8 cellular contexts compared by ENCODE assay signal in genomic region chr18:48834421-48835011, GRCh38.
DNase-seq lines count a peak whose midpoint lies in the region; ATAC-seq and TF ChIP-seq lines count a peak whose summit lies in the region.

No MANE protein-coding gene starts in this region.

- TF ChIP-seq CTCF in Panc1 (IDR thresholded peaks at IDR 0.05) (no peak), fibroblast of the aortic adventitia (IDR thresholded peaks at IDR 0.05; ENCODE audit: insufficient read depth, low read length) (no peak)

- H3K27ac ChIP-seq in Panc1 (ENCODE audit: low read length) = peak overlapping the region; percentile 94

- in situ Hi-C loops in Panc1 (cut with HindIII; ENCODE audit: low pct_unique_long_range_greater_than_20kb, low sequenced_read_pairs) = no loop called here

- H3K4me3 ChIP-seq in Panc1 (ENCODE audit: low read depth in 2 of 2, low read length in 2 of 2) (peak overlapping the region; percentile 18 to 35), fibroblast of the aortic adventitia (ENCODE audit: low read depth, low read length) (no peak overlapping the region)

- no peaks in the 10 kb centered on the region for H3K36me3 ChIP-seq in Panc1 (ENCODE audit: control insufficient read depth, insufficient read depth, low read length)

- H3K27me3 ChIP-seq in Panc1 (ENCODE audit: control insufficient read depth, insufficient read depth, low read length) = no peaks in the 10 kb centered on the region

- CTCF ChIA-PET in Panc1 (lab: Charles Lee) = no interaction called here

- ATAC-seq in GM18511 (IDR thresholded peaks at IDR 0.05; ENCODE audit: unreplicated experiment) (peak; percentile 73), HG02970 (IDR thresholded peaks at IDR 0.05; ENCODE audit: low FRiP score, unreplicated experiment) (peak; percentile 45), Panc1 (peak; percentile 86)

- H3K9me3 ChIP-seq in Panc1 (ENCODE audit: control insufficient read depth, insufficient read depth, low read depth, low read length) = no peaks in the 10 kb centered on the region

- DNase-seq in Panc1 (ENCODE audit: low read depth, low spot score) = peak; percentile 85
- DNase-seq in activated T-helper 1 cell treated with Interleukin-2 at 50 U/mL for 16 hours (ENCODE audit: low read depth) = peak; percentile 66
- peak; percentile 86 for DNase-seq in fibroblast of the aortic adventitia (ENCODE audit: low read depth)
- DNase-seq in pulmonary artery endothelial cell (ENCODE audit: low read depth, low spot score) = peak; percentile 81
- DNase-seq in COLO668 (lab: John Stamatoyannopoulos, UW; ENCODE audit: unreplicated experiment) = no peak
- no peak for DNase-seq in NCI-H187 treated with DMSO at 0.1 percent for 48 hours (lab: John Stamatoyannopoulos, UW)

- TSS peak; percentile 97 for BruUV-seq in Panc1 (replicated peaks; lab: Mats Ljungman, UMichigan)

- POLR2A ChIA-PET in Panc1 (lab: Charles Lee) = no interaction called here

- peaks cover 67% of the 10 kb centered on the region for H3K4me1 ChIP-seq in Panc1 (ENCODE audit: control insufficient read depth, insufficient read depth, low read length)

- intact Hi-C loops in Panc1 (cut with micrococcal nuclease; ENCODE audit: unreplicated experiment) = no loop called here

Comparison
In these comparisons a context has a peak if more than half of its experiments do, and no peak if none do; other contexts are left out.
1. DNase-seq: peak in Panc1 (single experiment), activated T-helper 1 cell treated with Interleukin-2 at 50 U/mL for 16 hours (single experiment), fibroblast of the aortic adventitia (single experiment) and pulmonary artery endothelial cell (single experiment); none in COLO668 (single experiment) and NCI-H187 treated with DMSO at 0.1 percent for 48 hours (single experiment).
2. Peak in every context shown above with its lines, with median percentiles within 50 percentile points of each other: ATAC-seq.